Comparison of ENCODE assay signal across 1 cellular context in the genomic region with DNA sequence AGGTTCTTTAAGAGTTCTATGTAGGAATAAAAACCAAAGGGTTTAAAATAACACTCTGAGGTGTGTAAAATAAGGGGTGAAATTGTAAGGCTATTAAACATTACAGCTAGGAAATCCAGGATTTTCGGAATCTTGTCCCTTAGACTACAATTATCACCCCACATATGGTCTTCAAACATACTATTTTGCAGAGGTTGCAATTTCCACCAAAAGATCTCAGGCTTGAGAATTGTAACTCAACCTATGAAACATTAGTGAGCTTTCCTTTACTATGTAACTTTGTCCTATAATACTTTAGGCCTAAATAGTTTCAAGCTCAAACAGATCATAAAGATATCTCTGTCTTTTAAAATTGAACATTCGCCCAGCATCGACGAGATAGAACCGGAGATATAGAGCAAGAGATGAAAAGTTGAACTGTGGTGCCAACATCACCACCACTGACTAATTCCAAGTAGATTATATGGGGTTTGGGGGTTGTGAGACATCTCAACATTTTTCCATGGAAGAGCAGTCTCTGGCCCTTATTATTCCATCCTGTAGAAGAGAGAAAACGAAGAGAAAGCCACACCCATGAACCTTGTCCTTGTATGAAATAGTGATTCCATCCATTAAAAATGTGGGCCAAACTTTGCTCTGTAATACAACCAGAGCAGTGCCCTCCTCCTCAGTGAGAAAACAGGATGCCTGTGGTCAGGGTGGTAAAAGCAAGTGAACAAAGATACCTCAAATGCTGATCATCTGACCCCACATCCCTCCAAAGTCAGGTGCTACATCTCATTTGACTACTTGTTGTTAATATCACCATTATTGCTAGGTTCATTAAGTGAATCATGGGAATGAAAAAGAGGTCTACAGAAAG.
TF ChIP-seq lines count a peak whose summit lies in the region.

No MANE protein-coding gene starts in this region.

TF ChIP-seq in WTC11, 78 proteins besides CTCF, POLR2A, EP300 and RAD21:
- TF ChIP-seq E2F5 (CRISPR knock-in tag; IDR thresholded peaks at IDR 0.05) (no peak), NR1H2 (CRISPR knock-in tag; IDR thresholded peaks at IDR 0.05) (no peak), PRRX2 (CRISPR knock-in tag; IDR thresholded peaks at IDR 0.05) (no peak), ZNF263 (CRISPR knock-in tag; IDR thresholded peaks at IDR 0.05; ENCODE audit: low read depth) (no peak), OVOL2 (CRISPR knock-in tag; IDR thresholded peaks at IDR 0.05; ENCODE audit: borderline replicate concordance) (no peak), JUN (CRISPR knock-in tag; IDR thresholded peaks at IDR 0.05) (no peak), FOXJ3 (CRISPR knock-in tag; IDR thresholded peaks at IDR 0.05; ENCODE audit: borderline replicate concordance) (no peak), HMGA2 (CRISPR knock-in tag; IDR thresholded peaks at IDR 0.05) (no peak), ERG (CRISPR knock-in tag; IDR thresholded peaks at IDR 0.05) (no peak)
